In genomic region chr14:23185046-23185445, GRCh38 we compare ENCODE assay signal across 21 cellular contexts. TPM values are rescaled to one million over a fixed set of nuclear protein-coding genes. Genes with fewer than 3 reads are reported as not detected.
DNase-seq lines count a peak whose midpoint lies in the region; ATAC-seq lines count a peak whose summit lies in the region.
"Had no signal": no experiment of that assay in that cellular context is flagged by ENCODE, and none has a peak within 500 bp of the region (broad histone marks: within the 10 kb centered on the region; RNA-seq: fewer than 3 reads in every experiment).

No MANE protein-coding gene starts in this region.

- H3K36me3 ChIP-seq in ACC112 (ENCODE audit: insufficient read depth, low read length) = no peaks in the 10 kb centered on the region

- peaks cover 25% of the 10 kb centered on the region for H3K27me3 ChIP-seq in ACC112 (ENCODE audit: insufficient read depth, low read length)

- no peak overlapping the region for H3K27ac ChIP-seq in ACC112 (ENCODE audit: low read depth, low read length)

- H3K4me1 Mint-ChIP-seq in effector memory CD8-positive, alpha-beta T cell (ENCODE audit: low read depth in 2 of 2) = no peaks in the 10 kb centered on the region

- ATAC-seq in GM18907 (IDR thresholded peaks at IDR 0.05; ENCODE audit: unreplicated experiment) = no peak
- no peak for ATAC-seq in effector memory CD8-positive, alpha-beta T cell (replicated peaks)
- ATAC-seq: left ventricle myocardium superior; stimulated activated naive CD8-positive, alpha-beta T cell treated with anti-CD3 and anti-CD28 coated beads, Interleukin-15, Interleukin-2, amounts not matched to agents 100 U/mL and 50 U/mL, for 24 hours had no signal

- DNase-seq in LHCN-M2 (ENCODE audit: low read depth) = peak; percentile 31
- DNase-seq in astrocyte of the hippocampus (ENCODE audit: low read depth, low spot score) = peak; percentile 35
- peak; percentile 45 for DNase-seq in iris pigment epithelial cell (ENCODE audit: low read depth)
- DNase-seq in NCI-H1930 (lab: John Stamatoyannopoulos, UW) = no peak
- no peak for DNase-seq in effector memory CD8-positive, alpha-beta T cell
- DNase-seq in NCI-H1694 treated with DMSO at 0.1 percent for 48 hours (lab: John Stamatoyannopoulos, UW) = no peak
- DNase-seq: activated CD4-positive, CD25-positive, alpha-beta regulatory T cell; activated effector memory CD4-positive, alpha-beta T cell treated with Interleukin-2 at 50 U/mL for 16 hours; anterior cingulate cortex; Caco-2; left ventricle myocardium superior; naive B cell; NCI-H2081 treated with DMSO at 0.1 percent for 48 hours; NCI-H748 treated with DMSO at 0.1 percent for 48 hours; posterior cingulate gyrus; stimulated activated CD4-positive, alpha-beta T cell treated with anti-CD3 and anti-CD28 coated beads, Interleukin-12 subunit alpha, Interleukin-12 subunit beta, amount 100 ng/mL, for 4 hours; stimulated activated naive CD8-positive, alpha-beta T cell treated with anti-CD3 and anti-CD28 coated beads, Interleukin-15, Interleukin-2, amounts not matched to agents 100 U/mL and 50 U/mL, for 24 hours had no signal

- H3K36me3 Mint-ChIP-seq in effector memory CD8-positive, alpha-beta T cell (ENCODE audit: insufficient read depth) = no peaks in the 10 kb centered on the region
- H3K36me3 Mint-ChIP-seq: naive B cell had no signal

- no peak overlapping the region for H3K4me3 Mint-ChIP-seq in effector memory CD8-positive, alpha-beta T cell
- H3K4me3 Mint-ChIP-seq: T-helper 1 cell treated with Interleukin-12 subunit alpha and Interleukin-12 subunit beta and Interleukin-4 antibody, amounts not matched to agents 30 μg/mL and 1 μg/mL, for 36 hours had no signal

- peaks cover 16% of the 10 kb centered on the region for H3K4me1 ChIP-seq in ACC112 (ENCODE audit: control insufficient read depth, insufficient read depth, low read length, unreplicated experiment)

- H3K4me3 ChIP-seq in ACC112 (ENCODE audit: low read depth, low read length) = no peak overlapping the region

- no peaks in the 10 kb centered on the region for H3K9me3 Mint-ChIP-seq in effector memory CD8-positive, alpha-beta T cell
- H3K9me3 Mint-ChIP-seq: naive B cell; T-helper 1 cell treated with Interleukin-12 subunit alpha and Interleukin-12 subunit beta and Interleukin-4 antibody, amounts not matched to agents 30 μg/mL and 1 μg/mL, for 36 hours had no signal

- no peaks in the 10 kb centered on the region for H3K79me2 ChIP-seq in ACC112 (ENCODE audit: control insufficient read depth, insufficient read depth, low read length, unreplicated experiment)

- H2AFZ ChIP-seq in ACC112 (ENCODE audit: low read length, unreplicated experiment) = peak overlapping the region; percentile 31

- peaks cover under 1 to 3% of the 10 kb centered on the region in 2 donors for H3K27me3 Mint-ChIP-seq in effector memory CD8-positive, alpha-beta T cell

- H3K27ac Mint-ChIP-seq in effector memory CD8-positive, alpha-beta T cell = no peak overlapping the region
- H3K27ac Mint-ChIP-seq: T-helper 1 cell treated with Interleukin-12 subunit alpha and Interleukin-12 subunit beta and Interleukin-4 antibody, amounts not matched to agents 30 μg/mL and 1 μg/mL, for 36 hours had no signal

RNA-seq across cellular contexts. Expression of gene SLC7A8, which starts 1.6 kb away (rescaled TPM):
- 2.4 and 3.4 TPM in 2 replicates for total RNA-seq in LHCN-M2 (2014; rRNA removed)
- polyA plus RNA-seq in LHCN-M2 (2012) = 1.4 TPM

RNA-seq across cellular contexts. Expression of gene RNF212B, which starts 52.7 kb away (rescaled TPM):
- total RNA-seq in LHCN-M2 (2014; rRNA removed) = not detected in 2 replicates
- polyA plus RNA-seq in LHCN-M2 (2012) = not detected
- total RNA-seq: activated CD8-positive, alpha-beta memory T cell treated with anti-CD3 and anti-CD28 coated beads for 36 hours; Caco-2; left ventricle myocardium superior had no signal

Comparison
In these comparisons a context has a peak if more than half of its experiments do, and no peak if none do; other contexts are left out.
1. DNase-seq: peak in LHCN-M2 (single experiment), astrocyte of the hippocampus (single experiment) and iris pigment epithelial cell (single experiment); none in NCI-H1930 (0 of 2), effector memory CD8-positive, alpha-beta T cell (0 of 3) and NCI-H1694 treated with DMSO at 0.1 percent for 48 hours (single experiment).